29 cellular contexts compared by ENCODE assay signal in genomic region chr17:30495586-30495985, GRCh38. TPM values are rescaled to one million over a fixed set of nuclear protein-coding genes. Genes with fewer than 3 reads are reported as not detected.
DNase-seq lines count a peak whose midpoint lies in the region; ATAC-seq, FAIRE-seq and TF ChIP-seq lines count a peak whose summit lies in the region.
"Had no signal": no experiment of that assay in that cellular context is flagged by ENCODE, and none has a peak within 500 bp of the region (broad histone marks: within the 10 kb centered on the region; RNA-seq: fewer than 3 reads in every experiment).

No MANE protein-coding gene starts in this region.

- no peak overlapping the region for H2AFZ ChIP-seq in K562 (ENCODE audit: low read depth, low read length)

- no peak overlapping the region for H3K4me3 ChIP-seq in K562
- H3K4me3 ChIP-seq in lower leg skin (ENCODE audit: low read depth, poor library complexity, severe bottlenecking) = no peak overlapping the region
- H3K4me3 ChIP-seq: body of pancreas, ovary had no signal

- no peak for TF ChIP-seq CTCF in K562 (IDR thresholded peaks at IDR 0.05 in 2 of 3, conservative IDR thresholded peaks at IDR 0.05 in 1 of 3; ENCODE audit: insufficient read depth in 2 of 3, low read depth in 1 of 3, low read length in 3 of 3)
- TF ChIP-seq CTCF in lower leg skin (IDR thresholded peaks at IDR 0.05) = no peak

- H3K27me3 ChIP-seq in K562 (ENCODE audit: control insufficient read depth in 2 of 2, insufficient read depth in 2 of 2, low read length in 2 of 2) = no peaks in the 10 kb centered on the region
- H3K27me3 ChIP-seq: body of pancreas, ovary had no signal

- POLR2A ChIA-PET in K562 (lab: Yijun Ruan, JAX) = interaction anchor here (0.8 kb wide), 1 partner anchor 23 kb away, joined by 3 read pairs; no protein-coding TSS in a partner anchor

- H3K27me3 Mint-ChIP-seq in activated T-cell treated with anti-CD3 and anti-CD28 coated beads, Interleukin-2, amount 50 U/mL, for 72 hours (ENCODE audit: low read depth) = no peaks in the 10 kb centered on the region
- no peaks in the 10 kb centered on the region for H3K27me3 Mint-ChIP-seq in stimulated activated naive B cell treated with anti-CD40 and anti-IgM and Interleukin-4, amounts not matched to agents 10 μg/mL and 1 μg/mL and 100 μg/mL, for 72 hours
- H3K27me3 Mint-ChIP-seq: activated CD8-positive, alpha-beta T cell treated with anti-CD3 and anti-CD28 coated beads for 36 hours had no signal

- peaks cover 9% of the 10 kb centered on the region for H3K4me1 Mint-ChIP-seq in activated T-cell treated with anti-CD3 and anti-CD28 coated beads, Interleukin-2, amount 50 U/mL, for 72 hours (ENCODE audit: low read depth)
- peaks cover 0 to 3% of the 10 kb centered on the region in 2 donors for H3K4me1 Mint-ChIP-seq in stimulated activated naive B cell treated with anti-CD40 and anti-IgM and Interleukin-4, amounts not matched to agents 10 μg/mL and 1 μg/mL and 100 μg/mL, for 72 hours
- H3K4me1 Mint-ChIP-seq: nephron progenitor cell had no signal

- FAIRE-seq in K562 (lab: Jason Lieb, UNC) = no peak
- FAIRE-seq: GM12892, small intestine had no signal

- no peaks in the 10 kb centered on the region for H3K9me3 ChIP-seq in K562 (replicated peaks; ENCODE audit: control insufficient read depth, insufficient read depth, low read depth, low read length)
- H3K9me3 ChIP-seq: body of pancreas, ovary had no signal

- no peaks in the 10 kb centered on the region for H3K79me2 ChIP-seq in K562 (ENCODE audit: control insufficient read depth, insufficient read depth, low read length)

- H4K20me1 ChIP-seq in K562 (replicated peaks; ENCODE audit: control insufficient read depth, insufficient read depth, low read length) = no peaks in the 10 kb centered on the region

- no peak overlapping the region for H3K27ac ChIP-seq in K562 (ENCODE audit: extremely low read depth, low read depth, low read length)
- H3K27ac ChIP-seq: body of pancreas, epithelial cell of prostate, ovary had no signal

- H3K9ac ChIP-seq in K562 (ENCODE audit: insufficient read depth in 1 of 2, low read depth in 2 of 2, low read length in 2 of 2) = no peak overlapping the region

- DNase-seq in activated T-cell treated with anti-CD3 and anti-CD28 coated beads, Interleukin-2, amount 50 U/mL, for 72 hours = no peak
- DNase-seq in activated T-cell treated with anti-CD3 and anti-CD28 coated beads, Interleukin-2, amount 50 U/mL, for 1 hour = no peak
- DNase-seq in HK-2 (ENCODE audit: unreplicated experiment) = peak; percentile 13
- DNase-seq in K562 (ENCODE audit: extremely low read depth in 1 of 4, low spot score in 3 of 4) = no peak
- no peak for DNase-seq in stimulated activated naive B cell treated with anti-CD40 and anti-IgM and Interleukin-4, amounts not matched to agents 10 μg/mL and 1 μg/mL and 100 μg/mL, for 72 hours
- no peak for DNase-seq in NCI-H1930 (lab: John Stamatoyannopoulos, UW)
- no peak for DNase-seq in lower leg skin (ENCODE audit: low spot score in 2 of 2)
- DNase-seq: activated CD8-positive, alpha-beta T cell treated with anti-CD3 and anti-CD28 coated beads for 36 hours; C1 segment of cervical spinal cord; Calu3; effector CD4-positive, alpha-beta T cell; islet precursor cell; NCI-H1436; NCI-H774; nephron progenitor cell; ovary; PC-3; retina; small intestine; stimulated activated CD4-positive, alpha-beta T cell treated with anti-CD3 and anti-CD28 coated beads, Interleukin-1b, Interleukin-23, amount 100 ng/mL, for 48 hours; stimulated activated CD8-positive, alpha-beta memory T cell treated with anti-CD3 and anti-CD28 coated beads, Interleukin-4, amount 100 ng/mL, for 48 hours; T-helper 2 cell; trophoblast cell had no signal

- TF ChIP-seq POLR2A in K562 (conservative IDR thresholded peaks at IDR 0.05) = no peak
- TF ChIP-seq POLR2A in lower leg skin (IDR thresholded peaks at IDR 0.05) = no peak

- H3K4me2 ChIP-seq in K562 (ENCODE audit: insufficient read depth, low read length) = no peak overlapping the region

- intact Hi-C loops in K562 (cut with micrococcal nuclease) (no loop called here), lower leg skin (cut with DNase I; ENCODE audit: low total_unique reads) (no loop called here)

- H3K9me3 Mint-ChIP-seq in activated T-cell treated with anti-CD3 and anti-CD28 coated beads, Interleukin-2, amount 50 U/mL, for 72 hours = no peaks in the 10 kb centered on the region
- H3K9me3 Mint-ChIP-seq in stimulated activated naive B cell treated with anti-CD40 and anti-IgM and Interleukin-4, amounts not matched to agents 10 μg/mL and 1 μg/mL and 100 μg/mL, for 72 hours = no peaks in the 10 kb centered on the region
- H3K9me3 Mint-ChIP-seq: activated CD8-positive, alpha-beta T cell treated with anti-CD3 and anti-CD28 coated beads for 36 hours had no signal

- H3K36me3 Mint-ChIP-seq in activated T-cell treated with anti-CD3 and anti-CD28 coated beads, Interleukin-2, amount 50 U/mL, for 72 hours (ENCODE audit: insufficient read depth in 2 of 2) = peaks cover 10 to 32% of the 10 kb centered on the region in 2 donors
- peaks cover 33 to 52% of the 10 kb centered on the region in 2 donors for H3K36me3 Mint-ChIP-seq in stimulated activated naive B cell treated with anti-CD40 and anti-IgM and Interleukin-4, amounts not matched to agents 10 μg/mL and 1 μg/mL and 100 μg/mL, for 72 hours

- in situ Hi-C loops in K562 (cut with MboI) = no loop called here

- peak overlapping the region; percentile 10 for H3K27ac Mint-ChIP-seq in activated T-cell treated with anti-CD3 and anti-CD28 coated beads, Interleukin-2, amount 50 U/mL, for 72 hours
- H3K27ac Mint-ChIP-seq in stimulated activated naive B cell treated with anti-CD40 and anti-IgM and Interleukin-4, amounts not matched to agents 10 μg/mL and 1 μg/mL and 100 μg/mL, for 72 hours = peak overlapping the region; percentile 3
- H3K27ac Mint-ChIP-seq: activated CD8-positive, alpha-beta T cell treated with anti-CD3 and anti-CD28 coated beads for 36 hours had no signal

- peaks cover 91% of the 10 kb centered on the region for H3K36me3 ChIP-seq in K562 (ENCODE audit: control insufficient read depth, insufficient read depth, low read length)
- H3K36me3 ChIP-seq: ovary had no signal

- TF ChIP-seq RAD21 in K562 (CRISPR knock-in tag; conservative IDR thresholded peaks at IDR 0.05 in 1 of 2, IDR thresholded peaks at IDR 0.05 in 1 of 2) = no peak

- CTCF ChIA-PET in K562 (lab: Yijun Ruan, JAX; ENCODE audit: low intra/inter-chr PET ratio) = no interaction called here

- H3K9me1 ChIP-seq in K562 (ENCODE audit: control insufficient read depth, insufficient read depth, low read length) = no peaks in the 10 kb centered on the region

- ATAC-seq in activated T-cell treated with anti-CD3 and anti-CD28 coated beads, Interleukin-2, amount 50 U/mL, for 72 hours (replicated peaks in 1 of 2) = no peak
- no peak for ATAC-seq in K562
- no peak for ATAC-seq in stimulated activated naive B cell treated with anti-CD40 and anti-IgM and Interleukin-4, amounts not matched to agents 10 μg/mL and 1 μg/mL and 100 μg/mL, for 72 hours (replicated peaks)
- ATAC-seq: activated CD8-positive, alpha-beta T cell treated with anti-CD3 and anti-CD28 coated beads for 36 hours; body of pancreas; HCT116; PC-3; Right ventricle myocardium inferior; SK-N-SH treated with all-trans-retinoic acid at 6 μM for 48 hours had no signal

- no peak for TF ChIP-seq EP300 in K562 (IDR thresholded peaks at IDR 0.05; ENCODE audit: low read length)

- BruUV-seq in K562 (replicated peaks; lab: Mats Ljungman, UMichigan) = no TSS peak

- no peak overlapping the region for H3K4me3 Mint-ChIP-seq in activated T-cell treated with anti-CD3 and anti-CD28 coated beads, Interleukin-2, amount 50 U/mL, for 72 hours
- no peak overlapping the region for H3K4me3 Mint-ChIP-seq in stimulated activated naive B cell treated with anti-CD40 and anti-IgM and Interleukin-4, amounts not matched to agents 10 μg/mL and 1 μg/mL and 100 μg/mL, for 72 hours
- H3K4me3 Mint-ChIP-seq: activated CD8-positive, alpha-beta T cell treated with anti-CD3 and anti-CD28 coated beads for 36 hours; nephron progenitor cell had no signal

- no peaks in the 10 kb centered on the region for H3K4me1 ChIP-seq in K562 (replicated peaks in 1 of 2; ENCODE audit: control insufficient read depth in 2 of 2, insufficient read depth in 2 of 2, low read length in 2 of 2)
- H3K4me1 ChIP-seq: body of pancreas had no signal

TF ChIP-seq in K562, 482 proteins besides CTCF, POLR2A, EP300 and RAD21 (continues in another document):
- TF ChIP-seq GTF2E2 (tag; IDR thresholded peaks at IDR 0.05) = no peak
- TF ChIP-seq RBM14 (IDR thresholded peaks at IDR 0.05; ENCODE audit: borderline replicate concordance, insufficient read depth, low read depth, low read length) = no peak
- peak; percentile 79 for TF ChIP-seq NFIC (IDR thresholded peaks at IDR 0.05)
- TF ChIP-seq ZKSCAN3 (CRISPR knock-in tag; IDR thresholded peaks at IDR 0.05) = no peak

RNA-seq across cellular contexts. Expression of gene GOSR1, which starts 18.4 kb away (rescaled TPM):
- 10 to 100 TPM; 65.7 to 66.1 TPM for total RNA-seq in activated T-cell treated with anti-CD3 and anti-CD28 coated beads, Interleukin-2, amount 50 U/mL, for 72 hours
- 54.3 and 118 TPM in 2 replicates for total RNA-seq in K562 (2011; cell fraction: chromatin; rRNA removed; ENCODE audit: low replicate concordance)
- total RNA-seq in K562 (2011; cell fraction: nucleolus; rRNA removed) = 28.7 and 30.8 TPM in 2 replicates
- 58.6 and 90.8 TPM in 2 replicates for total RNA-seq in K562 (2011; cell fraction: nucleoplasm; rRNA removed)
- total RNA-seq in K562 (2014; rRNA removed) = 17.6 and 20.7 TPM in 2 replicates
- 33.3 and 36.5 TPM in 2 replicates for total RNA-seq in K562 (2014; rRNA removed; fragmentation: Illumina TruSeq; extraction: Trizol)
- total RNA-seq in K562 (2015; rRNA removed; fragmentation: Illumina TruSeq; extraction: Trizol) = 31.6 and 31.9 TPM in 2 replicates
- total RNA-seq in K562 (2021) = 33.3 and 35.7 TPM in 2 replicates
- 14.0 and 26.5 TPM in 2 replicates for polyA plus RNA-seq in K562 (2011; rRNA removed)
- polyA plus RNA-seq in K562 (2011; cell fraction: cytosol; rRNA removed) = 7.7 and 9.3 TPM in 2 replicates
- polyA plus RNA-seq in K562 (2011; cell fraction: nucleus; rRNA removed) = 14.5 and 16.8 TPM in 2 replicates
- 23.5 and 36.6 TPM in 2 replicates for polyA plus RNA-seq in K562 (2012)
- polyA plus RNA-seq in K562 (2014; fragmentation: Illumina TruSeq; extraction: Trizol) = 38.2 and 38.5 TPM in 2 replicates
- polyA plus RNA-seq in K562 (2014; fragmentation: Nextera tagmentation; extraction: Ambion mirVana) = 10 to 100 TPM; 56.7 to 95.5 TPM
- polyA plus RNA-seq in K562 (2014; rRNA removed) = 19.9 TPM in 2 replicates
- 48.8 and 72.3 TPM in 2 replicates for polyA minus RNA-seq in K562 (2011; rRNA and poly(A)+ RNA removed)
- polyA minus RNA-seq in K562 (2011; cell fraction: cytosol; rRNA and poly(A)+ RNA removed) = 6.5 and 15.8 TPM in 2 replicates
- 24.0 and 31.7 TPM in 2 replicates for polyA minus RNA-seq in K562 (2011; cell fraction: nucleus; rRNA and poly(A)+ RNA removed)
- total RNA-seq in lower leg skin = 10 to 100 TPM; 19.6 to 41.6 (median 35.7) TPM
